In genomic region chr2:231706731-231707624, GRCh38 we compare ENCODE assay signal across 8 cellular contexts. TPM values are rescaled to one million over a fixed set of nuclear protein-coding genes. Genes with fewer than 3 reads are reported as not detected.
A peak's percentile ranks its signal among the peaks of the same experiment; 100 is the strongest.
DNase-seq lines count a peak whose midpoint lies in the region; ATAC-seq, FAIRE-seq and TF ChIP-seq lines count a peak whose summit lies in the region.

No MANE protein-coding gene starts in this region.

- peak overlapping the region; percentile 94 for H3K4me3 Mint-ChIP-seq in activated naive CD8-positive, alpha-beta T cell treated with anti-CD3 and anti-CD28 coated beads, Interleukin-2, amount 10 ng/mL, durations not matched to agents 7 days and 5 days

- TF ChIP-seq EP300 in tibial nerve (IDR thresholded peaks at IDR 0.05), result peak in 1 of 2 donors; percentile 100

- no peaks in the 10 kb centered on the region for H3K27me3 Mint-ChIP-seq in activated naive CD8-positive, alpha-beta T cell treated with anti-CD3 and anti-CD28 coated beads, Interleukin-2, amount 10 ng/mL, durations not matched to agents 7 days and 5 days

- H3K9me3 Mint-ChIP-seq in activated naive CD8-positive, alpha-beta T cell treated with anti-CD3 and anti-CD28 coated beads, Interleukin-2, amount 10 ng/mL, durations not matched to agents 7 days and 5 days, result no peaks in the 10 kb centered on the region

- peaks cover 19% of the 10 kb centered on the region for H3K36me3 Mint-ChIP-seq in activated naive CD8-positive, alpha-beta T cell treated with anti-CD3 and anti-CD28 coated beads, Interleukin-2, amount 10 ng/mL, durations not matched to agents 7 days and 5 days

- ATAC-seq in HG02610 (IDR thresholded peaks at IDR 0.05; ENCODE audit: unreplicated experiment), result peak; percentile 39
- peak; percentile 33 for ATAC-seq in activated naive CD8-positive, alpha-beta T cell treated with anti-CD3 and anti-CD28 coated beads, Interleukin-2, amount 10 ng/mL, durations not matched to agents 7 days and 5 days (ENCODE audit: low read depth)
- ATAC-seq in Right ventricle myocardium inferior, result peak; percentile 68
- ATAC-seq in pancreas, result peak; percentile 51 to 75 (median 68)

- 1% methylated on average over 66 of the region's 66 CpGs for WGBS in pancreas, 2 donors
- WGBS in tibial nerve, 2 donors, result 1% methylated on average over 63 to 65 of the region's 66 CpGs

- H3K27me3 ChIP-seq in pancreas (no peaks in the 10 kb centered on the region), tibial nerve (no peaks in the 10 kb centered on the region)

- peak overlapping the region; percentile 100 for H3K27ac Mint-ChIP-seq in activated naive CD8-positive, alpha-beta T cell treated with anti-CD3 and anti-CD28 coated beads, Interleukin-2, amount 10 ng/mL, durations not matched to agents 7 days and 5 days

- peak overlapping the region; percentile 47 to 88 (median 79) for H3K4me3 ChIP-seq in pancreas
- H3K4me3 ChIP-seq in tibial nerve, result peak overlapping the region; percentile 74 to 92 (median 82)

- no peak for FAIRE-seq in pancreas (lab: Jason Lieb, UNC)

- DNase-seq in NCI-H1092 (lab: John Stamatoyannopoulos, UW), result peak; percentile 93
- DNase-seq in SKM-1 (lab: John Stamatoyannopoulos, UW; ENCODE audit: unreplicated experiment), result peak; percentile 95
- DNase-seq in activated naive CD8-positive, alpha-beta T cell treated with anti-CD3 and anti-CD28 coated beads, Interleukin-2, amount 10 ng/mL, durations not matched to agents 7 days and 5 days, result peak; percentile 98
- DNase-seq in Right ventricle myocardium inferior (ENCODE audit: missing footprints), result peak; percentile 98
- DNase-seq in pancreas, result peak; percentile 98 to 99 (median 98)
- DNase-seq in tibial nerve (ENCODE audit: low spot score in 2 of 2), result peak; percentile 94 to 98

- intact Hi-C loops in Right ventricle myocardium inferior (cut with DNase I) (loop anchor here (1.0 to 10.0 kb wide), 2 partner anchors 45 to 242 kb away; partner anchors contain the start of gene NCL), pancreas (cut with DNase I) (no loop called here)

- TF ChIP-seq CTCF in GM12801 (IDR thresholded peaks at IDR 0.05; ENCODE audit: extremely low read depth, insufficient read length) (peak; percentile 70), pancreas (IDR thresholded peaks at IDR 0.05) (peak; percentile 59 to 88 (median 78)), tibial nerve (IDR thresholded peaks at IDR 0.05) (peak; percentile 89 to 94 (median 92))

- peaks cover 20% of the 10 kb centered on the region for H3K4me1 Mint-ChIP-seq in activated naive CD8-positive, alpha-beta T cell treated with anti-CD3 and anti-CD28 coated beads, Interleukin-2, amount 10 ng/mL, durations not matched to agents 7 days and 5 days

- peaks cover 12 to 25% (median 15%) of the 10 kb centered on the region in 3 donors for H3K4me1 ChIP-seq in pancreas
- peaks cover 0 to 53% (median 21%) of the 10 kb centered on the region in 4 donors for H3K4me1 ChIP-seq in tibial nerve

- TF ChIP-seq POLR2A in tibial nerve (IDR thresholded peaks at IDR 0.05), result peak; percentile 91 to 98

- H3K36me3 ChIP-seq in pancreas, result peaks cover under 1 to 4% (median 3%) of the 10 kb centered on the region in 3 donors
- H3K36me3 ChIP-seq in tibial nerve, result peaks cover 0 to 5% (median 0%) of the 10 kb centered on the region in 3 donors

- H3K27ac ChIP-seq in pancreas, result peak overlapping the region; percentile 99 to 100 (median 100)
- peak overlapping the region; percentile 99 to 100 (median 100) for H3K27ac ChIP-seq in tibial nerve

- no peaks in the 10 kb centered on the region for H3K9me3 ChIP-seq in pancreas
- H3K9me3 ChIP-seq in tibial nerve, result no peaks in the 10 kb centered on the region

- POLR2A ChIA-PET in activated naive CD8-positive, alpha-beta T cell treated with anti-CD3 and anti-CD28 coated beads, Interleukin-2, amount 10 ng/mL, durations not matched to agents 7 days and 5 days (lab: Charles Lee), result interaction anchor here (0.7 to 4.4 kb wide), 16 partner anchors 8 to 614 kb away, joined by 3 to 92 read pairs (median 5); partner anchors contain the start of genes NCL and PDE6D

RNA-seq across cellular contexts. Expression of gene PTMA, which starts 1.3 kb away (rescaled TPM):
- 1,000 to 10,000 TPM; 1,404 to 1,416 TPM for total RNA-seq in activated naive CD8-positive, alpha-beta T cell treated with anti-CD3 and anti-CD28 coated beads, Interleukin-2, amount 10 ng/mL, durations not matched to agents 7 days and 5 days
- total RNA-seq in Right ventricle myocardium inferior (264 TPM), pancreas (100 to 1,000 TPM; 319 to 600 (median 503) TPM), tibial nerve (1,000 to 10,000 TPM in 1 of 4 donors, 100 to 1,000 TPM in 3; 622 to 1,472 (median 817) TPM)
- 100 to 1,000 TPM; 627 to 751 TPM for polyA plus RNA-seq in pancreas

Comparison
In these comparisons a context has a peak if more than half of its experiments do, and no peak if none do; other contexts are left out.
1. Peak in every context shown above with its lines: DNase-seq, ATAC-seq, H3K4me3 ChIP-seq and H3K27ac ChIP-seq.